In genomic region chr19:1243768-1244692, GRCh38 we compare ENCODE assay signal across 1 cellular context.
TF ChIP-seq lines count a peak whose summit lies in the region.

No MANE protein-coding gene starts in this region.

TF ChIP-seq in SK-N-SH, 30 proteins besides CTCF, POLR2A, EP300 and RAD21 (continued from another document):
- TF ChIP-seq ZBTB33 (IDR thresholded peaks at IDR 0.05; ENCODE audit: borderline replicate concordance, low read depth) = no peak
